22 cellular contexts compared by ENCODE assay signal in the genomic region with DNA sequence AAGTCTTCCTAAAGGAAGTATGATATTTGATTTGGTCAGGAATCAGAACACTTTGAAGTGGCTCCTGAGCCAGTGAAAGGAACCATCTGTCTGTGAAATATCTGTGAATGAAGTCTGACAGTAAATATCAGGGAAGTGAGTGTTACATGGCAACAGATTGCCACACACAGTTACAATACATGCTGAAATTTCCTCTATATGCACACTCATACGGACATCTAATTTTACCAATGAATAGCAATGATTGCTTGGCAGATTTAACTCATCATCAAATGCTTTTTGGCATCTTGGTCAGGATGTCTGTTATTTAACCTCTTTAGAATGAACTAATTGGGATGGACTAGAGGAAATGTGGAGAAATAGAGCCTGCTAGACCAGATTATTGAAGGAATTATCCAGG.
DNase-seq lines count a peak whose midpoint lies in the region; FAIRE-seq and TF ChIP-seq lines count a peak whose summit lies in the region.
"Had no signal": no experiment of that assay in that cellular context is flagged by ENCODE, and none has a peak within 500 bp of the region (broad histone marks: within the 10 kb centered on the region; RNA-seq: fewer than 3 reads in every experiment).

No MANE protein-coding gene starts in this region.

- H3K4me2 ChIP-seq in fibroblast of lung (ENCODE audit: extremely low read depth, insufficient read depth, low read length) = no peak overlapping the region
- H3K4me2 ChIP-seq: GM23338 had no signal

- peaks cover 2% of the 10 kb centered on the region for H3K9me3 Mint-ChIP-seq in activated CD4-positive, alpha-beta T cell treated with anti-CD3 and anti-CD28 coated beads, Interleukin-2, amount 10 ng/mL, durations not matched to agents 7 days and 5 days
- H3K9me3 Mint-ChIP-seq: GM23338 had no signal

- POLR2A ChIA-PET in A673 (lab: Charles Lee; ENCODE audit: low non-redundant PET) = no interaction called here
- POLR2A ChIA-PET in activated CD4-positive, alpha-beta T cell treated with anti-CD3 and anti-CD28 coated beads, Interleukin-2, amount 10 ng/mL, durations not matched to agents 7 days and 5 days (lab: Charles Lee) = no interaction called here

- H3K4me3 Mint-ChIP-seq in activated CD4-positive, alpha-beta T cell treated with anti-CD3 and anti-CD28 coated beads, Interleukin-2, amount 10 ng/mL, durations not matched to agents 7 days and 5 days = no peak overlapping the region
- H3K4me3 Mint-ChIP-seq: CD8-positive, alpha-beta memory T cell; GM23338 had no signal

- H3K36me3 ChIP-seq in A673 (ENCODE audit: insufficient read depth, low read length, poor library complexity, severe bottlenecking) (no peaks in the 10 kb centered on the region), fibroblast of lung (ENCODE audit: control insufficient read depth, insufficient read depth, low read length) (no peaks in the 10 kb centered on the region), small intestine (ENCODE audit: control insufficient read depth in 2 of 2, insufficient read depth in 2 of 2, low read length in 2 of 2) (no peaks in the 10 kb centered on the region)
- H3K36me3 ChIP-seq: HAP-1 had no signal

- peak; percentile 49 for DNase-seq in DMS 273 (lab: John Stamatoyannopoulos, UW; ENCODE audit: unreplicated experiment)
- no peak for DNase-seq in DMS 273 treated with DMSO at 0.1 percent for 48 hours (lab: John Stamatoyannopoulos, UW)
- peak; percentile 22 for DNase-seq in A673 (ENCODE audit: low spot score)
- peak; percentile 20 for DNase-seq in NCI-H69 (lab: John Stamatoyannopoulos, UW)
- DNase-seq in fibroblast of lung (ENCODE audit: low read depth in 2 of 2) = no peak
- no peak for DNase-seq in KG1 (lab: John Stamatoyannopoulos, UW)
- DNase-seq in small intestine = no peak
- DNase-seq in activated CD4-positive, alpha-beta T cell treated with anti-CD3 and anti-CD28 coated beads, Interleukin-2, amount 10 ng/mL, durations not matched to agents 7 days and 5 days = no peak
- DNase-seq: C1 segment of cervical spinal cord; CD8-positive, alpha-beta memory T cell; DMS79 treated with DMSO at 0.1 percent for 48 hours; KBM-7; NCI-H1092; NCI-H1436; NCI-H2029; NCI-H345; NCI-H526 treated with DMSO at 0.1 percent for 48 hours; SW 1271 had no signal

- H3K27ac Mint-ChIP-seq in activated CD4-positive, alpha-beta T cell treated with anti-CD3 and anti-CD28 coated beads, Interleukin-2, amount 10 ng/mL, durations not matched to agents 7 days and 5 days = no peak overlapping the region
- H3K27ac Mint-ChIP-seq: CD8-positive, alpha-beta memory T cell; GM23338 had no signal

- CTCF ChIA-PET in A673 (lab: Charles Lee) = no interaction called here
- CTCF ChIA-PET in activated CD4-positive, alpha-beta T cell treated with anti-CD3 and anti-CD28 coated beads, Interleukin-2, amount 10 ng/mL, durations not matched to agents 7 days and 5 days (lab: Charles Lee) = no interaction called here

- WGBS in small intestine, 3 donors = 67 to 74% (median 72%) methylated on average over 1 of the region's 1 CpG

- intact Hi-C loops in A673 (cut with micrococcal nuclease; ENCODE audit: unreplicated experiment) = no loop called here

- H3K36me3 Mint-ChIP-seq in activated CD4-positive, alpha-beta T cell treated with anti-CD3 and anti-CD28 coated beads, Interleukin-2, amount 10 ng/mL, durations not matched to agents 7 days and 5 days (ENCODE audit: low read depth) = no peaks in the 10 kb centered on the region
- H3K36me3 Mint-ChIP-seq: CD8-positive, alpha-beta memory T cell had no signal

- H3K4me3 ChIP-seq in A673 (ENCODE audit: low read depth, low read length, poor library complexity, severe bottlenecking) (no peak overlapping the region), fibroblast of lung (replicated peaks in 1 of 4; ENCODE audit: control extremely low read depth in 1 of 4, insufficient read depth in 1 of 4, low read depth in 3 of 4, low read length in 4 of 4) (no peak overlapping the region), small intestine (ENCODE audit: low read depth in 1 of 2, low read length in 2 of 2) (no peak overlapping the region)
- H3K4me3 ChIP-seq: GM23338, HAP-1 had no signal

- peak overlapping the region; percentile 43 for H2AFZ ChIP-seq in fibroblast of lung (ENCODE audit: low read length)
- H2AFZ ChIP-seq: GM23338 had no signal

- no peak for TF ChIP-seq CTCF in A673 (conservative IDR thresholded peaks at IDR 0.05; ENCODE audit: low read depth, low read length)
- no peak for TF ChIP-seq CTCF in fibroblast of lung (conservative IDR thresholded peaks at IDR 0.05 in 1 of 2, IDR thresholded peaks at IDR 0.05 in 1 of 2; ENCODE audit: low read depth in 1 of 2, low read length in 2 of 2)

- no peaks in the 10 kb centered on the region for H4K20me1 ChIP-seq in fibroblast of lung (ENCODE audit: control insufficient read depth, extremely low read depth, insufficient read depth, low read length)

- no peak for FAIRE-seq in small intestine (lab: Jason Lieb, UNC)

- H3K27ac ChIP-seq in A673 (ENCODE audit: low read depth, low read length, poor library complexity, severe bottlenecking) (no peak overlapping the region), fibroblast of lung (ENCODE audit: insufficient read depth, low read length) (no peak overlapping the region), small intestine (ENCODE audit: low read depth in 1 of 2, low read length in 1 of 2) (no peak overlapping the region)
- H3K27ac ChIP-seq: 22Rv1, HL-60 had no signal

- H3K9ac ChIP-seq in fibroblast of lung (ENCODE audit: insufficient read depth, low read length) = no peak overlapping the region

- H3K4me1 ChIP-seq in A673 (ENCODE audit: insufficient read depth, low read length, poor library complexity, severe bottlenecking) (peaks cover 12% of the 10 kb centered on the region), fibroblast of lung (ENCODE audit: control insufficient read depth, extremely low read depth, insufficient read depth, low read length) (no peaks in the 10 kb centered on the region), small intestine (ENCODE audit: control insufficient read depth in 2 of 2, insufficient read depth in 1 of 2, low read depth in 1 of 2, low read length in 1 of 2) (no peaks in the 10 kb centered on the region)

- H3K9me3 ChIP-seq in A673 (ENCODE audit: low read depth, low read length, poor library complexity, severe bottlenecking) (no peaks in the 10 kb centered on the region), fibroblast of lung (ENCODE audit: control insufficient read depth, insufficient read depth, low read depth, low read length) (no peaks in the 10 kb centered on the region), small intestine (ENCODE audit: control insufficient read depth, low read depth) (no peaks in the 10 kb centered on the region)
- H3K9me3 ChIP-seq: HAP-1 had no signal

- BruUV-seq in A673 (replicated peaks; lab: Mats Ljungman, UMichigan) = no TSS peak

- no peaks in the 10 kb centered on the region for H3K4me1 Mint-ChIP-seq in activated CD4-positive, alpha-beta T cell treated with anti-CD3 and anti-CD28 coated beads, Interleukin-2, amount 10 ng/mL, durations not matched to agents 7 days and 5 days
- H3K4me1 Mint-ChIP-seq: CD8-positive, alpha-beta memory T cell had no signal

- no peaks in the 10 kb centered on the region for H3K27me3 ChIP-seq in A673 (replicated peaks; ENCODE audit: insufficient read depth, low read depth, low read length, poor library complexity)
- no peaks in the 10 kb centered on the region for H3K27me3 ChIP-seq in fibroblast of lung (ENCODE audit: control insufficient read depth, insufficient read depth, low read length)
- no peaks in the 10 kb centered on the region for H3K27me3 ChIP-seq in small intestine (ENCODE audit: control insufficient read depth in 2 of 2, insufficient read depth in 2 of 2, low read length in 2 of 2)

- no peaks in the 10 kb centered on the region for H3K27me3 Mint-ChIP-seq in activated CD4-positive, alpha-beta T cell treated with anti-CD3 and anti-CD28 coated beads, Interleukin-2, amount 10 ng/mL, durations not matched to agents 7 days and 5 days
- H3K27me3 Mint-ChIP-seq: CD8-positive, alpha-beta memory T cell had no signal

- H3K79me2 ChIP-seq in fibroblast of lung (ENCODE audit: control insufficient read depth, insufficient read depth, low read length) = no peaks in the 10 kb centered on the region

Comparison
In these comparisons a context has a peak if more than half of its experiments do, and no peak if none do; other contexts are left out.
1. DNase-seq: peak in DMS 273 (single experiment), A673 (single experiment) and NCI-H69 (single experiment); none in DMS 273 treated with DMSO at 0.1 percent for 48 hours (single experiment), fibroblast of lung (0 of 2), KG1 (single experiment), small intestine (single experiment) and activated CD4-positive, alpha-beta T cell treated with anti-CD3 and anti-CD28 coated beads, Interleukin-2, amount 10 ng/mL, durations not matched to agents 7 days and 5 days (single experiment).